ENCODE assay signal across 9 cellular contexts in genomic region chr5:56095579-56096102, GRCh38.
A peak's percentile ranks its signal among the peaks of the same experiment; 100 is the strongest.
DNase-seq lines count a peak whose midpoint lies in the region; ATAC-seq and TF ChIP-seq lines count a peak whose summit lies in the region.
"Had no signal": no experiment of that assay in that cellular context is flagged by ENCODE, and none has a peak within 500 bp of the region (broad histone marks: within the 10 kb centered on the region; RNA-seq: fewer than 3 reads in every experiment).

No MANE protein-coding gene starts in this region.

- no peak overlapping the region for H3K27ac ChIP-seq in upper lobe of right lung
- no peak overlapping the region for H3K27ac ChIP-seq in esophagus muscularis mucosa (replicated peaks in 1 of 4)
- H3K27ac ChIP-seq in tibial nerve: no peak overlapping the region
- H3K27ac ChIP-seq: tibial artery had no signal

- H3K27me3 Mint-ChIP-seq in activated naive CD4-positive, alpha-beta T cell treated with anti-CD3 and anti-CD28 coated beads, Interleukin-2, amount 10 ng/mL, durations not matched to agents 7 days and 5 days: no peaks in the 10 kb centered on the region

- peaks cover 92% of the 10 kb centered on the region for H3K4me1 Mint-ChIP-seq in activated naive CD4-positive, alpha-beta T cell treated with anti-CD3 and anti-CD28 coated beads, Interleukin-2, amount 10 ng/mL, durations not matched to agents 7 days and 5 days

- H3K4me1 ChIP-seq in upper lobe of right lung: peaks cover 15% of the 10 kb centered on the region
- peaks cover 0 to 19% (median 6%) of the 10 kb centered on the region in 4 donors for H3K4me1 ChIP-seq in esophagus muscularis mucosa
- peaks cover 0 to 32% (median 12%) of the 10 kb centered on the region in 4 donors for H3K4me1 ChIP-seq in tibial nerve

- H3K27me3 ChIP-seq in upper lobe of right lung (no peaks in the 10 kb centered on the region), esophagus muscularis mucosa (no peaks in the 10 kb centered on the region), tibial nerve (no peaks in the 10 kb centered on the region)
- H3K27me3 ChIP-seq: tibial artery had no signal

- no peak overlapping the region for H3K4me3 Mint-ChIP-seq in activated naive CD4-positive, alpha-beta T cell treated with anti-CD3 and anti-CD28 coated beads, Interleukin-2, amount 10 ng/mL, durations not matched to agents 7 days and 5 days

- no peak for DNase-seq in activated naive CD4-positive, alpha-beta T cell treated with anti-CD3 and anti-CD28 coated beads, Interleukin-2, amount 10 ng/mL, durations not matched to agents 7 days and 5 days
- no peak for DNase-seq in activated naive CD4-positive, alpha-beta T cell treated with anti-CD3 and anti-CD28 coated beads, Interleukin-2, amount 50 U/mL, for 16 hours
- DNase-seq in upper lobe of right lung: no peak
- no peak for DNase-seq in esophagus muscularis mucosa (ENCODE audit: extremely low spot score)
- no peak for DNase-seq in NCI-H128 (lab: John Stamatoyannopoulos, UW; ENCODE audit: unreplicated experiment)
- no peak for DNase-seq in tibial nerve (ENCODE audit: low spot score in 2 of 2)
- DNase-seq: tibial artery had no signal

- peak overlapping the region; percentile 84 for H3K27ac Mint-ChIP-seq in activated naive CD4-positive, alpha-beta T cell treated with anti-CD3 and anti-CD28 coated beads, Interleukin-2, amount 10 ng/mL, durations not matched to agents 7 days and 5 days

- H3K9me3 Mint-ChIP-seq in activated naive CD4-positive, alpha-beta T cell treated with anti-CD3 and anti-CD28 coated beads, Interleukin-2, amount 10 ng/mL, durations not matched to agents 7 days and 5 days: peaks cover 2% of the 10 kb centered on the region

- TF ChIP-seq CTCF in upper lobe of right lung (IDR thresholded peaks at IDR 0.05) (no peak), esophagus muscularis mucosa (IDR thresholded peaks at IDR 0.05) (no peak), tibial nerve (IDR thresholded peaks at IDR 0.05) (no peak)

- WGBS in esophagus muscularis mucosa: 79% methylated on average over 3 of the region's 3 CpGs
- 78 to 82% methylated on average over 3 of the region's 3 CpGs for WGBS in tibial nerve, 2 donors

- CTCF ChIA-PET in activated naive CD4-positive, alpha-beta T cell treated with anti-CD3 and anti-CD28 coated beads, Interleukin-2, amount 10 ng/mL, durations not matched to agents 7 days and 5 days (lab: Charles Lee): interaction anchor here (0.8 to 1.9 kb wide), 8 partner anchors 39 to 118 kb away, joined by 3 to 8 read pairs (median 4); no protein-coding TSS in a partner anchor

- TF ChIP-seq EP300 in esophagus muscularis mucosa (IDR thresholded peaks at IDR 0.05): no peak
- TF ChIP-seq EP300 in tibial nerve (IDR thresholded peaks at IDR 0.05): no peak

- TF ChIP-seq POLR2A in esophagus muscularis mucosa (IDR thresholded peaks at IDR 0.05; ENCODE audit: low read depth) (no peak), tibial nerve (IDR thresholded peaks at IDR 0.05) (no peak)

- intact Hi-C loops in upper lobe of right lung (cut with DNase I): no loop called here
- intact Hi-C loops in esophagus muscularis mucosa (cut with DNase I): no loop called here

- H3K9me3 ChIP-seq in upper lobe of right lung (no peaks in the 10 kb centered on the region), esophagus muscularis mucosa (no peaks in the 10 kb centered on the region), tibial nerve (no peaks in the 10 kb centered on the region)
- H3K9me3 ChIP-seq: tibial artery had no signal

- ATAC-seq in GM21786 (IDR thresholded peaks at IDR 0.05; ENCODE audit: unreplicated experiment) (peak; percentile 79), HG03442 (IDR thresholded peaks at IDR 0.05; ENCODE audit: unreplicated experiment) (peak; percentile 61), upper lobe of right lung (peak; percentile 42)

- H3K36me3 ChIP-seq in upper lobe of right lung (no peaks in the 10 kb centered on the region), esophagus muscularis mucosa (no peaks in the 10 kb centered on the region), tibial nerve (no peaks in the 10 kb centered on the region)
- H3K36me3 ChIP-seq: tibial artery had no signal

- peaks cover 34% of the 10 kb centered on the region for H3K36me3 Mint-ChIP-seq in activated naive CD4-positive, alpha-beta T cell treated with anti-CD3 and anti-CD28 coated beads, Interleukin-2, amount 10 ng/mL, durations not matched to agents 7 days and 5 days

- no peak overlapping the region for H3K4me3 ChIP-seq in upper lobe of right lung
- no peak overlapping the region for H3K4me3 ChIP-seq in esophagus muscularis mucosa
- no peak overlapping the region for H3K4me3 ChIP-seq in tibial nerve
- H3K4me3 ChIP-seq: tibial artery had no signal
